ENCODE assay signal across 8 cellular contexts in the genomic region with DNA sequence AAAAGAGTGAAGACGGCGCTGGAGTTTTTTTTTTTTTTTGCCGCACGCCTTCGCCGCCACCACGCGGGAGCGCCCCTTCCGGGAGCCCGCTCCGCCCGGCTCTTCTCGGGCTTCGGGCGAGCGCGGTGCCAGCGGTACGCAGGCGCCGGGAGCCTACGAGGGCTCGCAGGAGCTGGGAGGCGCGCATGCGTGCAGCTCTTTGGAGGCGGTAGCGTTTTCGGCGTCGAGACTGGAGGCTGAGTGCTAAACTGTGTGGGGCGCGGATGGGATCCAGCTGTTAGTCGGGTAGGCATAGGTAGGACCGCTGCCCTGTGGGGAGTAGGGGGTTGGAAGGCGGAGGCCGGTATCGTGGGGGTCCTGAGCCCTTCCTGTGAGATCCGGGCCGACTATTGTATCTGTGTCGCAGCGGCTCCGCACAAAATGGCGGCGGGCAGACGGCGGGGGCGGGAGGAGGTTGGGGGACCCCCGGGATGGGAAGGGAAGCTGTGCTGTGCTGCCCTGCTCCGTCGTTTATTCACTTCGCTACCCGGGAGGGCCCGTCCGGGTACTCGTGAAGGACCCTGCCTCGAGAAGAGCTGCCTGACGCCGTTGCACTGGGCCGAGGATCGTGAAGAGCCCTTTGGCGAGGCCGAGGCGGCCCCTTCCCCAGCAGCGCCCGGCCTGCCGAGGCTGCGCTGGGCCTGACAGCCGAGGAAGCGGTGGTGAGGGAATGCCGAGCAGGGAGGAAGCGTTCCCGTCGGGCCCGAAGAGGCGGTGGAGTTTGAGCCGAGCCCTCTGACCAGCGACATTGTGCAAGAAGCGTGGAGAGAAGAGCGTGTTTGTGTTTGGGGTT. TPM values are rescaled to one million over a fixed set of nuclear protein-coding genes. Genes with fewer than 3 reads are reported as not detected.
DNase-seq lines count a peak whose midpoint lies in the region; ATAC-seq, FAIRE-seq and TF ChIP-seq lines count a peak whose summit lies in the region.

A gene with protein sequence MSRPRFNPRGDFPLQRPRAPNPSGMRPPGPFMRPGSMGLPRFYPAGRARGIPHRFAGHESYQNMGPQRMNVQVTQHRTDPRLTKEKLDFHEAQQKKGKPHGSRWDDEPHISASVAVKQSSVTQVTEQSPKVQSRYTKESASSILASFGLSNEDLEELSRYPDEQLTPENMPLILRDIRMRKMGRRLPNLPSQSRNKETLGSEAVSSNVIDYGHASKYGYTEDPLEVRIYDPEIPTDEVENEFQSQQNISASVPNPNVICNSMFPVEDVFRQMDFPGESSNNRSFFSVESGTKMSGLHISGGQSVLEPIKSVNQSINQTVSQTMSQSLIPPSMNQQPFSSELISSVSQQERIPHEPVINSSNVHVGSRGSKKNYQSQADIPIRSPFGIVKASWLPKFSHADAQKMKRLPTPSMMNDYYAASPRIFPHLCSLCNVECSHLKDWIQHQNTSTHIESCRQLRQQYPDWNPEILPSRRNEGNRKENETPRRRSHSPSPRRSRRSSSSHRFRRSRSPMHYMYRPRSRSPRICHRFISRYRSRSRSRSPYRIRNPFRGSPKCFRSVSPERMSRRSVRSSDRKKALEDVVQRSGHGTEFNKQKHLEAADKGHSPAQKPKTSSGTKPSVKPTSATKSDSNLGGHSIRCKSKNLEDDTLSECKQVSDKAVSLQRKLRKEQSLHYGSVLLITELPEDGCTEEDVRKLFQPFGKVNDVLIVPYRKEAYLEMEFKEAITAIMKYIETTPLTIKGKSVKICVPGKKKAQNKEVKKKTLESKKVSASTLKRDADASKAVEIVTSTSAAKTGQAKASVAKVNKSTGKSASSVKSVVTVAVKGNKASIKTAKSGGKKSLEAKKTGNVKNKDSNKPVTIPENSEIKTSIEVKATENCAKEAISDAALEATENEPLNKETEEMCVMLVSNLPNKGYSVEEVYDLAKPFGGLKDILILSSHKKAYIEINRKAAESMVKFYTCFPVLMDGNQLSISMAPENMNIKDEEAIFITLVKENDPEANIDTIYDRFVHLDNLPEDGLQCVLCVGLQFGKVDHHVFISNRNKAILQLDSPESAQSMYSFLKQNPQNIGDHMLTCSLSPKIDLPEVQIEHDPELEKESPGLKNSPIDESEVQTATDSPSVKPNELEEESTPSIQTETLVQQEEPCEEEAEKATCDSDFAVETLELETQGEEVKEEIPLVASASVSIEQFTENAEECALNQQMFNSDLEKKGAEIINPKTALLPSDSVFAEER (N-terminal part only) (plus strand): TSS at position 202 of the 832 bp plus-strand sequence. CDS start 17,173 bp downstream, outside the sequence.

- ATAC-seq in DND-41 (ENCODE audit: insufficient read depth, low read depth) (peak; percentile 96), GM21737 (IDR thresholded peaks at IDR 0.05; ENCODE audit: unreplicated experiment) (peak; percentile 95)
- peak; percentile 98 for ATAC-seq in naive thymus-derived CD4-positive, alpha-beta T cell
- peak; percentile 98 to 99 for ATAC-seq in stimulated activated naive B cell treated with anti-CD40 and anti-IgM and Interleukin-4, amounts not matched to agents 10 μg/mL and 1 μg/mL and 100 μg/mL, for 72 hours (replicated peaks)

- H3K27ac ChIP-seq in DND-41 (ENCODE audit: low read length) (peak within 1 kb of the TSS; percentile 93), KMS-11 (peak within 1 kb of the TSS; percentile 69)
- peak within 1 kb of the TSS; percentile 99 for H3K27ac ChIP-seq in naive thymus-derived CD4-positive, alpha-beta T cell (ENCODE audit: low read depth, low read length)

- H3K4me3 Mint-ChIP-seq in naive thymus-derived CD4-positive, alpha-beta T cell = peak within 1 kb of the TSS; percentile 95 to 100 (median 99)
- H3K4me3 Mint-ChIP-seq in stimulated activated naive B cell treated with anti-CD40 and anti-IgM and Interleukin-4, amounts not matched to agents 10 μg/mL and 1 μg/mL and 100 μg/mL, for 72 hours = peak within 1 kb of the TSS; percentile 89 to 100

- H3K36me3 Mint-ChIP-seq in naive thymus-derived CD4-positive, alpha-beta T cell = peaks cover 5 to 10% (median 7%) of the 10 kb centered on the region in 5 donors
- H3K36me3 Mint-ChIP-seq in stimulated activated naive B cell treated with anti-CD40 and anti-IgM and Interleukin-4, amounts not matched to agents 10 μg/mL and 1 μg/mL and 100 μg/mL, for 72 hours = peaks cover 8 to 16% of the 10 kb centered on the region in 2 donors

- H3K9me3 ChIP-seq in DND-41 (ENCODE audit: insufficient read depth, low read length, severe bottlenecking) = no peaks in the 10 kb centered on the region
- H3K9me3 ChIP-seq in naive thymus-derived CD4-positive, alpha-beta T cell (ENCODE audit: control insufficient read depth in 2 of 3, low read length in 3 of 3) = no peaks in the 10 kb centered on the region

- H3K4me3 ChIP-seq in DND-41 (ENCODE audit: low read depth in 1 of 2, low read length in 2 of 2) = peak within 1 kb of the TSS; percentile 87
- H3K4me3 ChIP-seq in KMS-11 (IDR thresholded peaks at IDR 0.05; ENCODE audit: insufficient read depth, low read depth, low read length) = peak within 1 kb of the TSS; percentile 74
- peak within 1 kb of the TSS; percentile 79 for H3K4me3 ChIP-seq in naive thymus-derived CD4-positive, alpha-beta T cell (ENCODE audit: low read length)

- intact Hi-C loops in naive thymus-derived CD4-positive, alpha-beta T cell (cut with micrococcal nuclease) = loop anchor here (1.0 to 10.0 kb wide), 16 partner anchors 15 to 1901 kb away; a partner anchor contains a TSS

- CTCF ChIA-PET in naive thymus-derived CD4-positive, alpha-beta T cell (lab: Charles Lee) = interaction anchor here (0.6 to 1.5 kb wide), 8 partner anchors 11 to 179 kb away, joined by 3 to 10 read pairs (median 4); no protein-coding TSS in a partner anchor

- peaks cover 19 to 56% (median 40%) of the 10 kb centered on the region in 7 donors for H3K4me1 Mint-ChIP-seq in naive thymus-derived CD4-positive, alpha-beta T cell
- H3K4me1 Mint-ChIP-seq in stimulated activated naive B cell treated with anti-CD40 and anti-IgM and Interleukin-4, amounts not matched to agents 10 μg/mL and 1 μg/mL and 100 μg/mL, for 72 hours = peaks cover 12 to 20% of the 10 kb centered on the region in 2 donors

- peak; percentile 91 for DNase-seq in DND-41
- DNase-seq in RCC 7860 (ENCODE audit: low spot score) = peak; percentile 78
- DNase-seq in activated T-helper 1 cell treated with Interleukin-2 at 50 U/mL for 16 hours (ENCODE audit: low read depth) = peak; percentile 88
- peak; percentile 90 for DNase-seq in fibroblast of gingiva (ENCODE audit: low read depth)
- peak; percentile 89 to 94 (median 93) for DNase-seq in naive thymus-derived CD4-positive, alpha-beta T cell
- peak; percentile 87 for DNase-seq in stimulated activated naive B cell treated with anti-CD40 and anti-IgM and Interleukin-4, amounts not matched to agents 10 μg/mL and 1 μg/mL and 100 μg/mL, for 72 hours

- H3K27ac Mint-ChIP-seq in naive thymus-derived CD4-positive, alpha-beta T cell = peak within 1 kb of the TSS; percentile 97 to 100 (median 100)
- peak within 1 kb of the TSS; percentile 99 for H3K27ac Mint-ChIP-seq in stimulated activated naive B cell treated with anti-CD40 and anti-IgM and Interleukin-4, amounts not matched to agents 10 μg/mL and 1 μg/mL and 100 μg/mL, for 72 hours

- H3K4me1 ChIP-seq in DND-41 (ENCODE audit: insufficient read depth, low read length) (peaks cover 40% of the 10 kb centered on the region), KMS-11 (ENCODE audit: low read depth, poor library complexity, severe bottlenecking) (peaks cover 22% of the 10 kb centered on the region)
- H3K4me1 ChIP-seq in naive thymus-derived CD4-positive, alpha-beta T cell (ENCODE audit: control insufficient read depth in 2 of 2, insufficient read depth in 2 of 2, low read length in 2 of 2) = peaks cover 25 to 29% of the 10 kb centered on the region in 2 donors

- peak within 1 kb of the TSS; percentile 92 for H3K9ac ChIP-seq in DND-41 (ENCODE audit: low read depth, low read length)
- H3K9ac ChIP-seq in KMS-11 = peak within 1 kb of the TSS; percentile 86

- peaks cover 0 to 20% (median 5%) of the 10 kb centered on the region in 5 donors for H3K27me3 Mint-ChIP-seq in naive thymus-derived CD4-positive, alpha-beta T cell
- no peaks in the 10 kb centered on the region for H3K27me3 Mint-ChIP-seq in stimulated activated naive B cell treated with anti-CD40 and anti-IgM and Interleukin-4, amounts not matched to agents 10 μg/mL and 1 μg/mL and 100 μg/mL, for 72 hours

- H3K9me3 Mint-ChIP-seq in naive thymus-derived CD4-positive, alpha-beta T cell = no peaks in the 10 kb centered on the region
- H3K9me3 Mint-ChIP-seq in stimulated activated naive B cell treated with anti-CD40 and anti-IgM and Interleukin-4, amounts not matched to agents 10 μg/mL and 1 μg/mL and 100 μg/mL, for 72 hours = no peaks in the 10 kb centered on the region

- TF ChIP-seq CTCF in DND-41 (IDR thresholded peaks at IDR 0.05; ENCODE audit: borderline replicate concordance, extremely low read depth, low read length, poor library complexity, severe bottlenecking) = peak; percentile 77
- peak; percentile 31; the same call in 1 of the 2 replicates for TF ChIP-seq CTCF in KMS-11 (conservative IDR thresholded peaks at IDR 0.05; ENCODE audit: low read depth, low read length)

- POLR2A ChIA-PET in naive thymus-derived CD4-positive, alpha-beta T cell (lab: Charles Lee) = interaction anchor here (0.5 to 2.4 kb wide), 19 partner anchors 9 to 1935 kb away, joined by 3 to 21 read pairs (median 4); a partner anchor contains a TSS

- H3K4me2 ChIP-seq in DND-41 (ENCODE audit: insufficient read depth, low read length) = peak within 1 kb of the TSS; percentile 72
- peak within 1 kb of the TSS; percentile 75 for H3K4me2 ChIP-seq in KMS-11

- peaks cover 23% of the 10 kb centered on the region; the same call in 1 of the 2 replicates for H4K20me1 ChIP-seq in DND-41 (ENCODE audit: insufficient read depth, low read length)
- peaks cover 4% of the 10 kb centered on the region for H4K20me1 ChIP-seq in KMS-11 (ENCODE audit: insufficient read depth)

- H3K36me3 ChIP-seq in DND-41 (ENCODE audit: insufficient read depth, low read length) (peaks cover 23% of the 10 kb centered on the region), KMS-11 (ENCODE audit: insufficient read depth) (no peaks in the 10 kb centered on the region)
- H3K36me3 ChIP-seq in naive thymus-derived CD4-positive, alpha-beta T cell (ENCODE audit: control insufficient read depth in 2 of 3, insufficient read depth in 3 of 3, low read length in 3 of 3) = peaks cover 0 to 7% (median 0%) of the 10 kb centered on the region in 3 experiments

- peaks cover 53% of the 10 kb centered on the region for H3K79me2 ChIP-seq in DND-41 (ENCODE audit: insufficient read depth, low read length)
- peaks cover 57% of the 10 kb centered on the region for H3K79me2 ChIP-seq in KMS-11 (ENCODE audit: insufficient read depth, low read depth)

- H2AFZ ChIP-seq in DND-41 (ENCODE audit: low read depth, low read length) = peak within 1 kb of the TSS; percentile 93
- peak within 1 kb of the TSS; percentile 71 for H2AFZ ChIP-seq in KMS-11 (ENCODE audit: low read depth)

- H3K27me3 ChIP-seq in DND-41 (ENCODE audit: insufficient read depth, low read length, poor library complexity) = peaks cover 4% of the 10 kb centered on the region
- H3K27me3 ChIP-seq in KMS-11 (ENCODE audit: insufficient read depth, low read depth) = no peaks in the 10 kb centered on the region
- H3K27me3 ChIP-seq in naive thymus-derived CD4-positive, alpha-beta T cell (ENCODE audit: control insufficient read depth in 2 of 2, insufficient read depth in 2 of 2, low read length in 2 of 2) = no peaks in the 10 kb centered on the region

- no peak for FAIRE-seq in RCC 7860 (lab: Jason Lieb, UNC)

RNA-seq across cellular contexts. Expression of the gene that starts here (rescaled TPM):
- total RNA-seq in naive thymus-derived CD4-positive, alpha-beta T cell = 100 to 1,000 TPM; 113 to 204 (median 121) TPM
- 10 to 100 TPM; 57.6 to 72.7 TPM for polyA plus RNA-seq in naive thymus-derived CD4-positive, alpha-beta T cell

Comparison
In these comparisons a context has a peak if more than half of its experiments do, and no peak if none do; other contexts are left out.
1. Peak in every context shown above with its lines: DNase-seq, ATAC-seq, H3K4me3 ChIP-seq and H3K27ac ChIP-seq.